1 cellular context compared by ENCODE assay signal in genomic region chr11:30107899-30108298, GRCh38.
TF ChIP-seq lines count a peak whose summit lies in the region.

No MANE protein-coding gene starts in this region.

TF ChIP-seq in HEK293, 187 proteins besides CTCF, POLR2A, EP300 and RAD21 (continued from another document):
- TF ChIP-seq PRDM10 (tag by site-specific recombination; IDR thresholded peaks at IDR 0.05): peak; percentile 74
- TF ChIP-seq ZEB2 (tag by site-specific recombination; IDR thresholded peaks at IDR 0.05): peak; percentile 45; the same call in 1 of the 2 replicates
- no peak for TF ChIP-seq ZNF777 (tag by site-specific recombination; IDR thresholded peaks at IDR 0.05; ENCODE audit: borderline replicate concordance)
- TF ChIP-seq ZNF2 (tag by site-specific recombination; IDR thresholded peaks at IDR 0.05): no peak
- TF ChIP-seq ZNF785 (tag by site-specific recombination; IDR thresholded peaks at IDR 0.05): no peak
- TF ChIP-seq ZNF629 (tag by site-specific recombination; IDR thresholded peaks at IDR 0.05): peak; percentile 34; the same call in 1 of the 2 replicates
- no peak for TF ChIP-seq ZNF791 (tag by site-specific recombination; IDR thresholded peaks at IDR 0.05)
- no peak for TF ChIP-seq ZNF624 (tag by site-specific recombination; IDR thresholded peaks at IDR 0.05)
- no peak for TF ChIP-seq ZNF501 (tag by site-specific recombination; IDR thresholded peaks at IDR 0.05)
- no peak for TF ChIP-seq ZNF19 (tag by site-specific recombination; IDR thresholded peaks at IDR 0.05; ENCODE audit: low read depth)
- TF ChIP-seq ZFP37 (tag by site-specific recombination; IDR thresholded peaks at IDR 0.05): no peak
TF ChIP-seq in HEK293: peak in this region for 3.
